Comparison of ENCODE assay signal across 8 cellular contexts in the genomic region with DNA sequence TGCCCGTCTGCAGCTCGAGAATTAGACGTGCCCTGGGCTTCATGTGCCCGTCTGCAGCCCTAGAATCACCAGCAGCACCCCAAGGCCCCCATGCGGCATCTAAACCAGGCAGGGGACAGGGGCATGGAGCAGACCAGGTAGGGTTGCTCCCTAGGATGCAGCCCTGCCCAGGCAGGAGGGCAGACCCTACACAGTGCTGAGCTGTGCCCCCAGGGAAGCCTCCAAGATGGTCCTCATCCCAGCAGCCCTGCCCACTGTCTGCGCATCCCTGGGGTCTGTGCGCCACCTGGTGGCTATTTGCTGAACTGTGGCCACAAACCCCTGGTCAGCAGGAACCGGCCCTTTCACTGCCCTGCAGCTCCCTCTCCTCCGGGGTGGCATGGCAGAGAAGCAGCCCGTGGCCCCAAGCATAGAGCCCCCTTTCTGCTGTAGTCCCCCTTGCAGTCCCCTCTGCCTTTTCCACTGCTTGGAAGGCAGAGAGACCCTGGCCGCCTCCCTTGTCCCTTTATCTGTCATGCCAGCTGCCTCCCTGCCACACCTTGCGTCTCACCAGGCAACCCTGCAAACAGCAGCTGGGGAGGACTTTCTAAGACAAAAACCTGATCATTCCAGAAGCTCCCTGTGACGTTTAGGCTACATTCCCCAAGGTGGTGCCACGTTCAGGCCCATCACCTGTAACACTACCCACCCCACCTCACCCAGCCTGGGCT.
DNase-seq lines count a peak whose midpoint lies in the region; ATAC-seq and TF ChIP-seq lines count a peak whose summit lies in the region.

No MANE protein-coding gene starts in this region.

- no peak for ATAC-seq in activated naive CD8-positive, alpha-beta T cell treated with anti-CD3 and anti-CD28 coated beads, Interleukin-2, amount 50 U/mL, for 24 hours
- ATAC-seq in heart right ventricle = peak; percentile 37 to 73 (median 68)
- ATAC-seq in GM19397 (IDR thresholded peaks at IDR 0.05; ENCODE audit: unreplicated experiment) = no peak
- ATAC-seq in GM21786 (IDR thresholded peaks at IDR 0.05; ENCODE audit: unreplicated experiment) = no peak

- peaks cover 23% of the 10 kb centered on the region for H3K4me1 ChIP-seq in CD8-positive, alpha-beta memory T cell (ENCODE audit: insufficient read depth, low read length)
- H3K4me1 ChIP-seq in heart right ventricle = peaks cover 13 to 32% (median 28%) of the 10 kb centered on the region in 9 donors

- POLR2A ChIA-PET in CD8-positive, alpha-beta memory T cell (lab: Charles Lee) = interaction anchor here (3.2 kb wide), 1 partner anchor 361 kb away, joined by 13 read pairs; no protein-coding TSS in a partner anchor

- peak; percentile 52 to 77 (median 61) for DNase-seq in CD8-positive, alpha-beta memory T cell
- DNase-seq in HT1080 (ENCODE audit: low read depth) (peak; percentile 54), SW480 (ENCODE audit: low spot score) (peak; percentile 29), heart right ventricle (peak; percentile 74 to 83), retinal pigment epithelial cell (ENCODE audit: low read depth) (no peak)
- peak; percentile 78 for DNase-seq in activated naive CD8-positive, alpha-beta T cell treated with anti-CD3 and anti-CD28 coated beads, Interleukin-2, amount 50 U/mL, for 24 hours

- H3K27me3 ChIP-seq in CD8-positive, alpha-beta memory T cell (ENCODE audit: insufficient read depth, low read length, poor library complexity, severe bottlenecking) = no peaks in the 10 kb centered on the region
- no peaks in the 10 kb centered on the region for H3K27me3 ChIP-seq in heart right ventricle

- TF ChIP-seq CTCF in heart right ventricle (IDR thresholded peaks at IDR 0.05) (peak; percentile 90 to 97 (median 97)), retinal pigment epithelial cell (conservative IDR thresholded peaks at IDR 0.05; ENCODE audit: low read depth, low read length) (peak; percentile 93)

- H3K4me1 Mint-ChIP-seq in CD8-positive, alpha-beta memory T cell = peaks cover 11 to 23% (median 14%) of the 10 kb centered on the region in 3 donors
- peaks cover 26% of the 10 kb centered on the region for H3K4me1 Mint-ChIP-seq in activated naive CD8-positive, alpha-beta T cell treated with anti-CD3 and anti-CD28 coated beads, Interleukin-2, amount 50 U/mL, for 24 hours

- no peak overlapping the region for H3K27ac ChIP-seq in CD8-positive, alpha-beta memory T cell (ENCODE audit: low read depth, low read length)
- no peak overlapping the region for H3K27ac ChIP-seq in heart right ventricle

- no peak overlapping the region for H3K27ac Mint-ChIP-seq in CD8-positive, alpha-beta memory T cell
- H3K27ac Mint-ChIP-seq in activated naive CD8-positive, alpha-beta T cell treated with anti-CD3 and anti-CD28 coated beads, Interleukin-2, amount 50 U/mL, for 24 hours = no peak overlapping the region

- peaks cover 2 to 3% of the 10 kb centered on the region in 2 donors for H3K27me3 Mint-ChIP-seq in CD8-positive, alpha-beta memory T cell
- H3K27me3 Mint-ChIP-seq in activated naive CD8-positive, alpha-beta T cell treated with anti-CD3 and anti-CD28 coated beads, Interleukin-2, amount 50 U/mL, for 24 hours = peaks cover 1% of the 10 kb centered on the region

- H3K4me3 Mint-ChIP-seq in CD8-positive, alpha-beta memory T cell = no peak overlapping the region
- no peak overlapping the region for H3K4me3 Mint-ChIP-seq in activated naive CD8-positive, alpha-beta T cell treated with anti-CD3 and anti-CD28 coated beads, Interleukin-2, amount 50 U/mL, for 24 hours

- CTCF ChIA-PET in CD8-positive, alpha-beta memory T cell (lab: Charles Lee) = interaction anchor here (0.7 to 5.9 kb wide), 40 partner anchors 8 to 877 kb away, joined by 3 to 345 read pairs (median 5); partner anchors contain the start of genes CDKN1C, KCNQ1, PHLDA2 and TRPM5

- no peaks in the 10 kb centered on the region for H3K9me3 Mint-ChIP-seq in CD8-positive, alpha-beta memory T cell
- H3K9me3 Mint-ChIP-seq in activated naive CD8-positive, alpha-beta T cell treated with anti-CD3 and anti-CD28 coated beads, Interleukin-2, amount 50 U/mL, for 24 hours = no peaks in the 10 kb centered on the region

- 48 to 51% methylated on average over 14 of the region's 14 CpGs for WGBS in heart right ventricle, 2 donors

- no peaks in the 10 kb centered on the region for H3K9me3 ChIP-seq in CD8-positive, alpha-beta memory T cell (ENCODE audit: low read length)
- H3K9me3 ChIP-seq in heart right ventricle = no peaks in the 10 kb centered on the region

- H3K36me3 ChIP-seq in CD8-positive, alpha-beta memory T cell (ENCODE audit: insufficient read depth, low read length) = no peaks in the 10 kb centered on the region
- H3K36me3 ChIP-seq in heart right ventricle = peaks cover 0 to 12% (median 0%) of the 10 kb centered on the region in 9 donors

- intact Hi-C loops in heart right ventricle (cut with DNase I) = loop anchor here (1.0 to 10.0 kb wide), 5 partner anchors 103 to 563 kb away; partner anchors contain the start of genes C11orf21 (in 1 of the 10) and TSPAN32 (in 1 of the 10)

- no peak overlapping the region for H3K4me3 ChIP-seq in CD8-positive, alpha-beta memory T cell (ENCODE audit: low read length)
- no peak overlapping the region for H3K4me3 ChIP-seq in heart right ventricle
- H3K4me3 ChIP-seq in retinal pigment epithelial cell (ENCODE audit: low read length) = no peak overlapping the region

- no peaks in the 10 kb centered on the region for H3K36me3 Mint-ChIP-seq in CD8-positive, alpha-beta memory T cell
- no peaks in the 10 kb centered on the region for H3K36me3 Mint-ChIP-seq in activated naive CD8-positive, alpha-beta T cell treated with anti-CD3 and anti-CD28 coated beads, Interleukin-2, amount 50 U/mL, for 24 hours (ENCODE audit: low read depth)

Comparison
In these comparisons a context has a peak if more than half of its experiments do, and no peak if none do; other contexts are left out.
1. ATAC-seq: peak in heart right ventricle (8 of 8); none in activated naive CD8-positive, alpha-beta T cell treated with anti-CD3 and anti-CD28 coated beads, Interleukin-2, amount 50 U/mL, for 24 hours (single experiment), GM19397 (single experiment) and GM21786 (single experiment).